ENCODE assay signal across 8 cellular contexts in the genomic region with DNA sequence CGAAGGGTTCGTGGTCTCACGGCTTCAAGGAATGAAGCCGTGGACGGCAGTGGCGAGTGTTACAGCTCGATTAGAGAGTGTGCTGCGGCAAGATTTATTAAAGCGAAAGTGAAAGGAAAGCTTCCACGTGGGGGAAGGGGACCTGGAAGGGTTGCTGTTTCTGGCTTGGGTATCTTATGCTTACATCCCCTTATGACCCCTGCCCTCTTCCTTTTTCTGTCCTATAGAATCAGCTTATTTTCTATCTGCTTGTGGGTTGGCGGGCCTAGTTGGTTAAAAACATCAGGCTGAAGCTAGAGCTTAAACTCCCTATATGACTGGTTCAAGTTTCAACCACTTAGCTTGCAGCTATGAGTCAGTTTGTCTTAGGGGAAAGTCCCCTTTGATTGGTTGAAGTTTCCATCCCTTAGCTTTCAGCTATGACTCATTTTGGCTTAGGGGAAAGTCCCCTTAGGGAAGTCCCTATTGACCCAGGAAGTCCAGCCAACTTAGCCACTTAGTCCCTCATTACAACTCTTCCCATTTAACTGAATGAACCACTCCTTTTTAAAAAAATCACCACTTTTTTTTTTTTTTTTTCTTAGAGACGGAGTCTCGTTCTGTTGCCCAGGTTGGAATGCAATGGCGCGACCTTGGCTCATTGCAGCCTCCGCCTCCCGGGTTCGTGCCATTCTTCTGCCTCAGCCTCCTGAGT.
DNase-seq lines count a peak whose midpoint lies in the region; ATAC-seq lines count a peak whose summit lies in the region.

No MANE protein-coding gene starts in this region.

- ATAC-seq in HG02938 (IDR thresholded peaks at IDR 0.05; ENCODE audit: unreplicated experiment), result peak; percentile 80

- DNase-seq in SIG-M5 treated with dmso at 0.1 percent for 504 hours (lab: John Stamatoyannopoulos, UW; ENCODE audit: unreplicated experiment) (peak; percentile 18), SIG-M5 (lab: John Stamatoyannopoulos, UW) (no peak), OCI-M1 (lab: John Stamatoyannopoulos, UW) (peak; percentile 98), astrocyte of the hippocampus (ENCODE audit: low read depth, low spot score) (peak; percentile 50), middle frontal gyrus (ENCODE audit: extremely low spot score, low spot score) (no peak), globus pallidus (ENCODE audit: low spot score) (no peak)
- peak in 2 of 3 donors; percentile 21 to 30 for DNase-seq in stimulated activated CD4-positive, alpha-beta T cell treated with anti-CD3 and anti-CD28 coated beads, Interleukin-12 subunit alpha, Interleukin-12 subunit beta, amount 100 ng/mL, for 48 hours (ENCODE audit: low read depth in 2 of 3, low spot score in 1 of 3)

Comparison
In these comparisons a context has a peak if more than half of its experiments do, and no peak if none do; other contexts are left out.
1. DNase-seq: peak in SIG-M5 treated with dmso at 0.1 percent for 504 hours (single experiment), OCI-M1 (single experiment), astrocyte of the hippocampus (single experiment) and stimulated activated CD4-positive, alpha-beta T cell treated with anti-CD3 and anti-CD28 coated beads, Interleukin-12 subunit alpha, Interleukin-12 subunit beta, amount 100 ng/mL, for 48 hours (2 of 3); none in SIG-M5 (single experiment), middle frontal gyrus (single experiment) and globus pallidus (single experiment).